20 cellular contexts compared by ENCODE assay signal in genomic region chr18:56990678-56991077, GRCh38.
A peak's percentile ranks its signal among the peaks of the same experiment; 100 is the strongest.
DNase-seq lines count a peak whose midpoint lies in the region; ATAC-seq, FAIRE-seq and TF ChIP-seq lines count a peak whose summit lies in the region.
"Had no signal": no experiment of that assay in that cellular context is flagged by ENCODE, and none has a peak within 500 bp of the region (broad histone marks: within the 10 kb centered on the region; RNA-seq: fewer than 3 reads in every experiment).

No MANE protein-coding gene starts in this region.

- H4K20me1 ChIP-seq in K562 (replicated peaks; ENCODE audit: control insufficient read depth, insufficient read depth, low read length): no peaks in the 10 kb centered on the region
- H4K20me1 ChIP-seq in osteoblast (ENCODE audit: insufficient read depth, low read length): no peaks in the 10 kb centered on the region
- H4K20me1 ChIP-seq: BLaER1 treated with 17β-estradiol and CSF1 and Interleukin-3, amounts not matched to agents 10 nM and 100 nM had no signal

- H3K36me3 Mint-ChIP-seq in activated T-cell treated with anti-CD3 and anti-CD28 coated beads, Interleukin-2, amount 50 U/mL, for 24 hours (ENCODE audit: low read depth): peaks cover 4% of the 10 kb centered on the region
- H3K36me3 Mint-ChIP-seq in activated T-cell treated with anti-CD3 and anti-CD28 coated beads, Interleukin-2, amount 50 U/mL, for 72 hours (ENCODE audit: insufficient read depth in 2 of 2): no peaks in the 10 kb centered on the region

- H3K27ac ChIP-seq in K562 (ENCODE audit: extremely low read depth, low read depth, low read length): no peak overlapping the region
- no peak overlapping the region for H3K27ac ChIP-seq in osteoblast (ENCODE audit: low read depth, low read length)
- H3K27ac ChIP-seq: 22Rv1; A549; BLaER1 treated with 17β-estradiol and CSF1 and Interleukin-3, amounts not matched to agents 10 nM and 100 nM; C4-2B had no signal

- FAIRE-seq in K562 (lab: Jason Lieb, UNC): no peak
- FAIRE-seq: A549, G401.6, GM12891 had no signal

- no peak overlapping the region for H3K4me3 ChIP-seq in K562
- no peak overlapping the region for H3K4me3 ChIP-seq in osteoblast (ENCODE audit: insufficient read depth, low read length)
- H3K4me3 ChIP-seq: A549; BLaER1 treated with 17β-estradiol and CSF1 and Interleukin-3, amounts not matched to agents 10 nM and 100 nM had no signal

- H3K27me3 Mint-ChIP-seq in activated T-cell treated with anti-CD3 and anti-CD28 coated beads, Interleukin-2, amount 50 U/mL, for 24 hours: no peaks in the 10 kb centered on the region
- no peaks in the 10 kb centered on the region for H3K27me3 Mint-ChIP-seq in activated T-cell treated with anti-CD3 and anti-CD28 coated beads, Interleukin-2, amount 50 U/mL, for 72 hours (ENCODE audit: low read depth)
- H3K27me3 Mint-ChIP-seq: B cell; CD4-positive, alpha-beta T cell had no signal

- ATAC-seq in activated T-cell treated with anti-CD3 and anti-CD28 coated beads, Interleukin-2, amount 50 U/mL, for 72 hours (replicated peaks in 1 of 2): no peak
- ATAC-seq in K562 (no peak), HG03565 (IDR thresholded peaks at IDR 0.05; ENCODE audit: unreplicated experiment) (no peak), GM21723 (IDR thresholded peaks at IDR 0.05; ENCODE audit: unreplicated experiment) (no peak)
- ATAC-seq: A549; CD8-positive, alpha-beta T cell had no signal

- TF ChIP-seq CTCF in K562 (IDR thresholded peaks at IDR 0.05 in 2 of 3, conservative IDR thresholded peaks at IDR 0.05 in 1 of 3; ENCODE audit: insufficient read depth in 2 of 3, low read depth in 1 of 3, low read length in 3 of 3) (no peak), osteoblast (IDR thresholded peaks at IDR 0.05; ENCODE audit: extremely low read depth, low read depth, low read length) (no peak)

- H3K4me1 Mint-ChIP-seq in activated T-cell treated with anti-CD3 and anti-CD28 coated beads, Interleukin-2, amount 50 U/mL, for 24 hours (ENCODE audit: low read depth): peaks cover 11% of the 10 kb centered on the region
- peaks cover 16% of the 10 kb centered on the region for H3K4me1 Mint-ChIP-seq in activated T-cell treated with anti-CD3 and anti-CD28 coated beads, Interleukin-2, amount 50 U/mL, for 72 hours (ENCODE audit: low read depth)
- H3K4me1 Mint-ChIP-seq: B cell had no signal

- H3K4me3 Mint-ChIP-seq in activated T-cell treated with anti-CD3 and anti-CD28 coated beads, Interleukin-2, amount 50 U/mL, for 24 hours: no peak overlapping the region
- H3K4me3 Mint-ChIP-seq in activated T-cell treated with anti-CD3 and anti-CD28 coated beads, Interleukin-2, amount 50 U/mL, for 72 hours: no peak overlapping the region
- H3K4me3 Mint-ChIP-seq: B cell; CD4-positive, alpha-beta T cell; CD8-positive, alpha-beta T cell had no signal

- no peak for TF ChIP-seq POLR2A in K562 (conservative IDR thresholded peaks at IDR 0.05)

- intact Hi-C loops in K562 (cut with micrococcal nuclease): no loop called here

- POLR2A ChIA-PET in K562 (lab: Yijun Ruan, JAX): no interaction called here

- TF ChIP-seq RAD21 in K562 (CRISPR knock-in tag; conservative IDR thresholded peaks at IDR 0.05 in 1 of 2, IDR thresholded peaks at IDR 0.05 in 1 of 2): no peak

- H3K9ac ChIP-seq in K562 (ENCODE audit: insufficient read depth in 1 of 2, low read depth in 2 of 2, low read length in 2 of 2): no peak overlapping the region
- H3K9ac ChIP-seq: BLaER1 treated with 17β-estradiol and CSF1 and Interleukin-3, amounts not matched to agents 10 nM and 100 nM had no signal

- no peak overlapping the region for H3K4me2 ChIP-seq in K562 (ENCODE audit: insufficient read depth, low read length)
- H3K4me2 ChIP-seq in osteoblast (ENCODE audit: insufficient read depth, low read length): no peak overlapping the region
- H3K4me2 ChIP-seq: A549; BLaER1 treated with 17β-estradiol and CSF1 and Interleukin-3, amounts not matched to agents 10 nM and 100 nM had no signal

- no TSS peak for BruUV-seq in K562 (replicated peaks; lab: Mats Ljungman, UMichigan)

- no peak for TF ChIP-seq EP300 in K562 (IDR thresholded peaks at IDR 0.05; ENCODE audit: low read length)

- in situ Hi-C loops in K562 (cut with MboI): no loop called here

- H2AFZ ChIP-seq in K562 (ENCODE audit: low read depth, low read length) (no peak overlapping the region), osteoblast (ENCODE audit: low read length) (no peak overlapping the region)

- H3K27ac Mint-ChIP-seq in activated T-cell treated with anti-CD3 and anti-CD28 coated beads, Interleukin-2, amount 50 U/mL, for 24 hours: peak overlapping the region; percentile 20
- no peak overlapping the region for H3K27ac Mint-ChIP-seq in activated T-cell treated with anti-CD3 and anti-CD28 coated beads, Interleukin-2, amount 50 U/mL, for 72 hours
- H3K27ac Mint-ChIP-seq: B cell; CD4-positive, alpha-beta T cell; CD8-positive, alpha-beta T cell had no signal

- H3K27me3 ChIP-seq in K562 (ENCODE audit: control insufficient read depth in 2 of 2, insufficient read depth in 2 of 2, low read length in 2 of 2): no peaks in the 10 kb centered on the region
- no peaks in the 10 kb centered on the region for H3K27me3 ChIP-seq in osteoblast (ENCODE audit: insufficient read depth, low read length)
- H3K27me3 ChIP-seq: BLaER1 treated with 17β-estradiol and CSF1 and Interleukin-3, amounts not matched to agents 10 nM and 100 nM had no signal

- CTCF ChIA-PET in K562 (lab: Yijun Ruan, JAX; ENCODE audit: low intra/inter-chr PET ratio): no interaction called here

- H3K4me1 ChIP-seq in K562 (replicated peaks in 1 of 2; ENCODE audit: control insufficient read depth in 2 of 2, insufficient read depth in 2 of 2, low read length in 2 of 2): no peaks in the 10 kb centered on the region; a peak in 1 of 5 replicates
- H3K4me1 ChIP-seq in osteoblast (ENCODE audit: insufficient read depth, low read length): no peaks in the 10 kb centered on the region
- H3K4me1 ChIP-seq: BLaER1 treated with 17β-estradiol and CSF1 and Interleukin-3, amounts not matched to agents 10 nM and 100 nM; Caco-2 had no signal

- no peaks in the 10 kb centered on the region for H3K36me3 ChIP-seq in K562 (ENCODE audit: control insufficient read depth, insufficient read depth, low read length)
- H3K36me3 ChIP-seq in osteoblast (ENCODE audit: insufficient read depth, low read length): no peaks in the 10 kb centered on the region

- H3K79me2 ChIP-seq in K562 (ENCODE audit: control insufficient read depth, insufficient read depth, low read length): no peaks in the 10 kb centered on the region
- no peaks in the 10 kb centered on the region for H3K79me2 ChIP-seq in osteoblast (ENCODE audit: insufficient read depth, low read length)

- H3K9me3 ChIP-seq in K562 (replicated peaks; ENCODE audit: control insufficient read depth, insufficient read depth, low read depth, low read length) (no peaks in the 10 kb centered on the region), osteoblast (ENCODE audit: low read depth, low read length) (no peaks in the 10 kb centered on the region)
- H3K9me3 ChIP-seq: A549, Caco-2 had no signal

- no CpG with 5 or more reads among the region's 1 CpG for WGBS in K562 (ENCODE audit: insufficient coverage, low coverage, missing lambda C conversion rate)

- H3K9me3 Mint-ChIP-seq in activated T-cell treated with anti-CD3 and anti-CD28 coated beads, Interleukin-2, amount 50 U/mL, for 24 hours: no peaks in the 10 kb centered on the region
- H3K9me3 Mint-ChIP-seq in activated T-cell treated with anti-CD3 and anti-CD28 coated beads, Interleukin-2, amount 50 U/mL, for 72 hours: no peaks in the 10 kb centered on the region
- H3K9me3 Mint-ChIP-seq: CD4-positive, alpha-beta T cell; CD8-positive, alpha-beta T cell had no signal

- no peaks in the 10 kb centered on the region for H3K9me1 ChIP-seq in K562 (ENCODE audit: control insufficient read depth, insufficient read depth, low read length)

- DNase-seq in activated T-cell treated with anti-CD3 and anti-CD28 coated beads, Interleukin-2, amount 50 U/mL, for 24 hours: no peak
- no peak for DNase-seq in activated T-cell treated with anti-CD3 and anti-CD28 coated beads, Interleukin-2, amount 50 U/mL, for 72 hours
- DNase-seq in K562 (ENCODE audit: extremely low read depth in 1 of 4, low spot score in 3 of 4): no peak
- peak; percentile 2 for DNase-seq in osteoblast (ENCODE audit: insufficient read length, low spot score, missing footprints)
- DNase-seq: AML-193; Caco-2; Calu3; CD4-positive, alpha-beta T cell; CD8-positive, alpha-beta T cell; DMS79 treated with DMSO at 0.1 percent for 48 hours; GF-D8 had no signal

TF ChIP-seq in K562, 482 proteins besides CTCF, POLR2A, EP300 and RAD21:
- no peak for TF ChIP-seq SUPT5H (IDR thresholded peaks at IDR 0.05)
- no peak for TF ChIP-seq ZNF134 (CRISPR knock-in tag; conservative IDR thresholded peaks at IDR 0.05)
- TF ChIP-seq DMBX1 (CRISPR knock-in tag; IDR thresholded peaks at IDR 0.05; ENCODE audit: borderline replicate concordance): no peak
- no peak for TF ChIP-seq SAFB2 (IDR thresholded peaks at IDR 0.05; ENCODE audit: borderline replicate concordance, low read depth, low read length, severe bottlenecking)
- TF ChIP-seq ZNF408 (CRISPR knock-in tag; IDR thresholded peaks at IDR 0.05; ENCODE audit: low read depth): no peak
- TF ChIP-seq ZNF76 (CRISPR knock-in tag; IDR thresholded peaks at IDR 0.05; ENCODE audit: borderline replicate concordance): no peak
- peak; percentile 39 for TF ChIP-seq RBM25 (IDR thresholded peaks at IDR 0.05; ENCODE audit: low read depth, low read length, severe bottlenecking)
